ENCODE assay signal across 9 cellular contexts in the genomic region with DNA sequence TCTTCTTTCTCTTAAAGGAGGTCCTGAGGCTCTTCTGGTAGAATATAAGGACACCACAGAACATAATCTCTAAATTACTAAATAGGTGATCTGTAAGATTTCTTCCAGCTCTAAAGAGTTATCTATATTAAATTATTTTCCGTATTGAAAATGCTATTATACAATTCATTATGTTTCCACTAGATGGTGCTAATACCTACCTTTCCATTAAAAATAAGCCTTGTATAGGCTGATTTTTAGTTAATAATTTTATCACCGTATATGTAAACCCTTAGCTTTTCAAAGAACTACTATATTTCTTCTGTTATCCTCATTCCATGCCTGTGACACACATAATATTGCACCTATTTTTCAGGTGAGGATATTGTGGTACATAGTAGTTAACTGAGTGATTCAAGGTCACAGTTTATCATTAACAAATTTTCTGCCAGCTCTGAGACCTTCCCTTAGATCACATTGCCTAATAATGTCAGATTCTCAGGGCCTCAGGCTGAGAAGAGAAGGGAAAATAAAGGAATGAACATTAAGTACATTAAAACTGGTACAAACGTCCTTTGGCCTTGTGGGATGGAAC.
A peak's percentile ranks its signal among the peaks of the same experiment; 100 is the strongest.
DNase-seq lines count a peak whose midpoint lies in the region; ATAC-seq and TF ChIP-seq lines count a peak whose summit lies in the region.
"Had no signal": no experiment of that assay in that cellular context is flagged by ENCODE, and none has a peak within 500 bp of the region (broad histone marks: within the 10 kb centered on the region; RNA-seq: fewer than 3 reads in every experiment).

No MANE protein-coding gene starts in this region.

- no peak overlapping the region for H3K4me3 ChIP-seq in AG09309 (ENCODE audit: control insufficient read depth, low read depth, low read length)
- H3K4me3 ChIP-seq in upper lobe of left lung: no peak overlapping the region

- peak; percentile 61 for ATAC-seq in GM18907 (IDR thresholded peaks at IDR 0.05; ENCODE audit: unreplicated experiment)
- ATAC-seq in SK-N-SH treated with all-trans-retinoic acid at 6 μM for 48 hours: peak; percentile 37; the same call in 1 of the 3 replicates
- ATAC-seq in upper lobe of left lung (ENCODE audit: low FRiP score in 2 of 2): no peak
- no peak for ATAC-seq in HG02623 (IDR thresholded peaks at IDR 0.05; ENCODE audit: unreplicated experiment)

- H3K27ac ChIP-seq in upper lobe of left lung: no peak overlapping the region

- TF ChIP-seq POLR2A in upper lobe of left lung (IDR thresholded peaks at IDR 0.05): no peak

- DNase-seq in AG09309 (ENCODE audit: low read depth) (no peak), iris pigment epithelial cell (ENCODE audit: low read depth) (peak; percentile 10), amniotic stem cell (lab: John Stamatoyannopoulos, UW) (no peak), upper lobe of left lung (no peak), HK-2 (ENCODE audit: unreplicated experiment) (no peak)
- DNase-seq: activated CD4-positive, alpha-beta T cell treated with anti-CD3 and anti-CD28 coated beads, Interleukin-2, amount 10 ng/mL, durations not matched to agents 7 days and 5 days had no signal

- no peaks in the 10 kb centered on the region for H3K4me1 ChIP-seq in upper lobe of left lung

- no peak for TF ChIP-seq EP300 in upper lobe of left lung (IDR thresholded peaks at IDR 0.05)

- TF ChIP-seq CTCF in AG09309 (IDR thresholded peaks at IDR 0.05; ENCODE audit: control insufficient read depth, insufficient read depth, low read depth, low read length, missing control alignments): peak; percentile 19
- peak in 3 of 6 experiments; percentile 14 to 54 (median 15) for TF ChIP-seq CTCF in upper lobe of left lung (IDR thresholded peaks at IDR 0.05)

- H3K27me3 ChIP-seq in upper lobe of left lung: no peaks in the 10 kb centered on the region

- WGBS in upper lobe of left lung, 2 donors: 29 to 30% methylated on average over 3 of the region's 3 CpGs

- no peaks in the 10 kb centered on the region for H3K9me3 ChIP-seq in upper lobe of left lung

- no peaks in the 10 kb centered on the region for H3K36me3 ChIP-seq in upper lobe of left lung

TF ChIP-seq in SK-N-SH treated with all-trans-retinoic acid at 6 μM for 48 hours, 23 proteins besides CTCF, POLR2A, EP300 and RAD21:
- no peak for TF ChIP-seq OSR1 (CRISPR knock-in tag; IDR thresholded peaks at IDR 0.05)
- TF ChIP-seq, protein P1, sequence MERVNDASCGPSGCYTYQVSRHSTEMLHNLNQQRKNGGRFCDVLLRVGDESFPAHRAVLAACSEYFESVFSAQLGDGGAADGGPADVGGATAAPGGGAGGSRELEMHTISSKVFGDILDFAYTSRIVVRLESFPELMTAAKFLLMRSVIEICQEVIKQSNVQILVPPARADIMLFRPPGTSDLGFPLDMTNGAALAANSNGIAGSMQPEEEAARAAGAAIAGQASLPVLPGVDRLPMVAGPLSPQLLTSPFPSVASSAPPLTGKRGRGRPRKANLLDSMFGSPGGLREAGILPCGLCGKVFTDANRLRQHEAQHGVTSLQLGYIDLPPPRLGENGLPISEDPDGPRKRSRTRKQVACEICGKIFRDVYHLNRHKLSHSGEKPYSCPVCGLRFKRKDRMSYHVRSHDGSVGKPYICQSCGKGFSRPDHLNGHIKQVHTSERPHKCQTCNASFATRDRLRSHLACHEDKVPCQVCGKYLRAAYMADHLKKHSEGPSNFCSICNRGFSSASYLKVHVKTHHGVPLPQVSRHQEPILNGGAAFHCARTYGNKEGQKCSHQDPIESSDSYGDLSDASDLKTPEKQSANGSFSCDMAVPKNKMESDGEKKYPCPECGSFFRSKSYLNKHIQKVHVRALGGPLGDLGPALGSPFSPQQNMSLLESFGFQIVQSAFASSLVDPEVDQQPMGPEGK (CRISPR knock-in tag; IDR thresholded peaks at IDR 0.05; ENCODE audit: borderline replicate concordance): no peak
- TF ChIP-seq TOX (CRISPR knock-in tag; IDR thresholded peaks at IDR 0.05; ENCODE audit: borderline replicate concordance): no peak
- no peak for TF ChIP-seq CSDC2 (CRISPR knock-in tag; IDR thresholded peaks at IDR 0.05)
- TF ChIP-seq, protein P2, sequence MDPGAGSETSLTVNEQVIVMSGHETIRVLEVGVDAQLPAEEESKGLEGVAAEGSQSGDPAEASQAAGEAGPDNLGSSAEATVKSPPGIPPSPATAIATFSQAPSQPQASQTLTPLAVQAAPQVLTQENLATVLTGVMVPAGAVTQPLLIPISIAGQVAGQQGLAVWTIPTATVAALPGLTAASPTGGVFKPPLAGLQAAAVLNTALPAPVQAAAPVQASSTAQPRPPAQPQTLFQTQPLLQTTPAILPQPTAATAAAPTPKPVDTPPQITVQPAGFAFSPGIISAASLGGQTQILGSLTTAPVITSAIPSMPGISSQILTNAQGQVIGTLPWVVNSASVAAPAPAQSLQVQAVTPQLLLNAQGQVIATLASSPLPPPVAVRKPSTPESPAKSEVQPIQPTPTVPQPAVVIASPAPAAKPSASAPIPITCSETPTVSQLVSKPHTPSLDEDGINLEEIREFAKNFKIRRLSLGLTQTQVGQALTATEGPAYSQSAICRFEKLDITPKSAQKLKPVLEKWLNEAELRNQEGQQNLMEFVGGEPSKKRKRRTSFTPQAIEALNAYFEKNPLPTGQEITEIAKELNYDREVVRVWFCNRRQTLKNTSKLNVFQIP (CRISPR knock-in tag; IDR thresholded peaks at IDR 0.05; ENCODE audit: borderline replicate concordance, low read depth): no peak
- TF ChIP-seq ZNF565 (CRISPR knock-in tag; conservative IDR thresholded peaks at IDR 0.05; ENCODE audit: low read depth): no peak
- TF ChIP-seq ZC3H10 (CRISPR knock-in tag; IDR thresholded peaks at IDR 0.05): no peak
- no peak for TF ChIP-seq PPARA (CRISPR knock-in tag; IDR thresholded peaks at IDR 0.05; ENCODE audit: borderline replicate concordance)
- TF ChIP-seq, protein P3, sequence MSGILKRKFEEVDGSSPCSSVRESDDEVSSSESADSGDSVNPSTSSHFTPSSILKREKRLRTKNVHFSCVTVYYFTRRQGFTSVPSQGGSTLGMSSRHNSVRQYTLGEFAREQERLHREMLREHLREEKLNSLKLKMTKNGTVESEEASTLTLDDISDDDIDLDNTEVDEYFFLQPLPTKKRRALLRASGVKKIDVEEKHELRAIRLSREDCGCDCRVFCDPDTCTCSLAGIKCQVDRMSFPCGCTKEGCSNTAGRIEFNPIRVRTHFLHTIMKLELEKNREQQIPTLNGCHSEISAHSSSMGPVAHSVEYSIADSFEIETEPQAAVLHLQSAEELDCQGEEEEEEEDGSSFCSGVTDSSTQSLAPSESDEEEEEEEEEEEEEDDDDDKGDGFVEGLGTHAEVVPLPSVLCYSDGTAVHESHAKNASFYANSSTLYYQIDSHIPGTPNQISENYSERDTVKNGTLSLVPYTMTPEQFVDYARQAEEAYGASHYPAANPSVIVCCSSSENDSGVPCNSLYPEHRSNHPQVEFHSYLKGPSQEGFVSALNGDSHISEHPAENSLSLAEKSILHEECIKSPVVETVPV (CRISPR knock-in tag; IDR thresholded peaks at IDR 0.05): no peak
- no peak for TF ChIP-seq ESRRG (CRISPR knock-in tag; IDR thresholded peaks at IDR 0.05)

Comparison
In these comparisons a context has a peak if more than half of its experiments do, and no peak if none do; other contexts are left out.
1. ATAC-seq: peak in GM18907 (single experiment) and SK-N-SH treated with all-trans-retinoic acid at 6 μM for 48 hours (single experiment); none in upper lobe of left lung (0 of 2) and HG02623 (single experiment).